In the genomic region with DNA sequence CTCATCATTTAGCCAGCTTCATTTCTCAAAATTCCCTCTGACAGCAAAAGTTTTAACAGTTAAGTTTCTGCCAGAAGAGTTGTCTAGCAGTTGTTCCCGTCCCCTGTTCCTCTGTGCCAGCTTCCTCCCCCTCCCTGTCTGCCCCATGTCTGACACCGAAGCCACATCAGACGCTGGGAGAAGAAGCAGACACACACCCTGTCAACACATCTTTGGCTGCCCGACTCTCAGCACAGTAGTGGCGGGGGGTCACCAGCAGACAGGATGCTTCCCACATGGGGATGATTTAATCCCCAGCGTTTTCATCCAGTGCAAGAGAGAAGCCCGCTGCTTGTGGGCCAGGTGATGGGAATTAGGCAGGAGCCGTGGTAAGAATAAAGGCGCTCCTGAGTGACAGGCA, we compare ENCODE assay signal across 8 cellular contexts.
DNase-seq lines count a peak whose midpoint lies in the region; ATAC-seq, FAIRE-seq and TF ChIP-seq lines count a peak whose summit lies in the region.
"Had no signal": no experiment of that assay in that cellular context is flagged by ENCODE, and none has a peak within 500 bp of the region (broad histone marks: within the 10 kb centered on the region; RNA-seq: fewer than 3 reads in every experiment).

No MANE protein-coding gene starts in this region.

- peak overlapping the region; percentile 68 for H3K4me2 ChIP-seq in astrocyte (ENCODE audit: low read length)

- ATAC-seq in WTC11 (peak; percentile 47; the same call in 1 of the 2 replicates), HG03342 (IDR thresholded peaks at IDR 0.05; ENCODE audit: unreplicated experiment) (no peak)

- H3K79me2 ChIP-seq in astrocyte (ENCODE audit: insufficient read depth, low read length): no peaks in the 10 kb centered on the region

- H3K9me3 Mint-ChIP-seq in WTC11 (peaks cover 33% of the 10 kb centered on the region), astrocyte (ENCODE audit: unreplicated experiment) (peaks cover 16% of the 10 kb centered on the region), mesothelial cell of epicardium (peaks cover 20% of the 10 kb centered on the region)

- CTCF ChIA-PET in WTC11 (lab: Charles Lee): no interaction called here

- H3K4me1 ChIP-seq in astrocyte (ENCODE audit: insufficient read depth, low read length): peaks cover 7% of the 10 kb centered on the region
- H3K4me1 ChIP-seq in stomach smooth muscle (ENCODE audit: control insufficient read depth, insufficient read depth, low read length): peaks cover 6% of the 10 kb centered on the region

- H3K4me1 Mint-ChIP-seq in WTC11 (peaks cover 21% of the 10 kb centered on the region), astrocyte (ENCODE audit: low read depth, unreplicated experiment) (peaks cover 24% of the 10 kb centered on the region), mesothelial cell of epicardium (peaks cover 22% of the 10 kb centered on the region)

- FAIRE-seq in astrocyte (lab: Jason Lieb, UNC): no peak

- H3K9ac ChIP-seq in astrocyte (ENCODE audit: low read length) (peak overlapping the region; percentile 2), stomach smooth muscle (ENCODE audit: low read length in 2 of 2) (no peak overlapping the region)

- H3K27ac ChIP-seq in astrocyte (ENCODE audit: low read depth, low read length) (no peak overlapping the region), stomach smooth muscle (ENCODE audit: low read length) (peak overlapping the region; percentile 25)

- H3K36me3 Mint-ChIP-seq in WTC11 (peaks cover 23% of the 10 kb centered on the region), astrocyte (ENCODE audit: low read depth, unreplicated experiment) (peaks cover 6% of the 10 kb centered on the region), mesothelial cell of epicardium (peaks cover 5% of the 10 kb centered on the region)

- peak overlapping the region; percentile 62 for H2AFZ ChIP-seq in astrocyte (ENCODE audit: low read depth, low read length)

- no peak for TF ChIP-seq CTCF in WTC11 (IDR thresholded peaks at IDR 0.05)
- no peak for TF ChIP-seq CTCF in astrocyte (IDR thresholded peaks at IDR 0.05; ENCODE audit: insufficient read depth, low read depth, low read length)
- TF ChIP-seq CTCF in mesothelial cell of epicardium (IDR thresholded peaks at IDR 0.05; ENCODE audit: unreplicated experiment): no peak
- TF ChIP-seq CTCF in GM20000 (IDR thresholded peaks at IDR 0.05; ENCODE audit: extremely low read depth, missing control alignments): no peak

- no peak overlapping the region for H3K4me3 ChIP-seq in astrocyte (ENCODE audit: insufficient read depth, low read depth, low read length)
- no peak overlapping the region for H3K4me3 ChIP-seq in stomach smooth muscle (ENCODE audit: low read length in 2 of 2)

- POLR2A ChIA-PET in WTC11 (lab: Charles Lee): no interaction called here

- H3K27ac Mint-ChIP-seq in WTC11 (no peak overlapping the region), astrocyte (ENCODE audit: unreplicated experiment) (peak overlapping the region; percentile 97), mesothelial cell of epicardium (peak overlapping the region; percentile 22)

- DNase-seq in WTC11 (ENCODE audit: low spot score): peak; percentile 14
- DNase-seq in astrocyte (ENCODE audit: low read depth): peak; percentile 29
- no peak for DNase-seq in mesothelial cell of epicardium (ENCODE audit: low spot score in 2 of 2, unreplicated experiment in 2 of 2)
- DNase-seq in GM20000 (ENCODE audit: low spot score): no peak
- no peak for DNase-seq in hippocampal formation (lab: John Stamatoyannopoulos, UW)
- DNase-seq: NCI-H146 had no signal

- H3K36me3 ChIP-seq in astrocyte (ENCODE audit: insufficient read depth, low read length): no peaks in the 10 kb centered on the region
- H3K36me3 ChIP-seq in stomach smooth muscle (ENCODE audit: control insufficient read depth in 2 of 2, insufficient read depth in 2 of 2, low read length in 2 of 2): no peaks in the 10 kb centered on the region

- H3K4me3 Mint-ChIP-seq in WTC11 (0 out of 2 replicates have a peak overlapping the region, but pooled peaks have one; percentile 21), astrocyte (ENCODE audit: unreplicated experiment) (peak overlapping the region; percentile 47), mesothelial cell of epicardium (no peak overlapping the region)

- H3K9me3 ChIP-seq in astrocyte (ENCODE audit: insufficient read depth, low read depth, low read length) (peaks cover 9% of the 10 kb centered on the region), stomach smooth muscle (ENCODE audit: control insufficient read depth in 2 of 2, low read length in 2 of 2) (peaks cover 13 to 15% of the 10 kb centered on the region in 2 donors)

- H3K27me3 ChIP-seq in astrocyte (ENCODE audit: insufficient read depth, low read length) (no peaks in the 10 kb centered on the region), stomach smooth muscle (ENCODE audit: control insufficient read depth in 1 of 2, insufficient read depth in 2 of 2, low read length in 2 of 2) (peaks cover 0 to 4% of the 10 kb centered on the region in 2 donors)

- H3K27me3 Mint-ChIP-seq in WTC11 (ENCODE audit: low read depth) (peaks cover 2% of the 10 kb centered on the region; the same call in 1 of the 2 replicates), astrocyte (ENCODE audit: low read depth, unreplicated experiment) (no peaks in the 10 kb centered on the region), mesothelial cell of epicardium (ENCODE audit: low read depth) (peaks cover 24% of the 10 kb centered on the region)

- H4K20me1 ChIP-seq in astrocyte (ENCODE audit: insufficient read depth, low read length): no peaks in the 10 kb centered on the region

TF ChIP-seq in WTC11, 78 proteins besides CTCF, POLR2A, EP300 and RAD21:
- no peak for TF ChIP-seq ETV6 (CRISPR knock-in tag; IDR thresholded peaks at IDR 0.05)
- no peak for TF ChIP-seq KAT7 (CRISPR knock-in tag; IDR thresholded peaks at IDR 0.05; ENCODE audit: borderline replicate concordance)
- no peak for TF ChIP-seq GABPB1 (CRISPR knock-in tag; IDR thresholded peaks at IDR 0.05)
- TF ChIP-seq ZNF281 (CRISPR knock-in tag; IDR thresholded peaks at IDR 0.05): no peak

Comparison
In these comparisons a context has a peak if more than half of its experiments do, and no peak if none do; other contexts are left out.
1. DNase-seq: peak in WTC11 (single experiment) and astrocyte (single experiment); none in mesothelial cell of epicardium (0 of 2), GM20000 (single experiment) and hippocampal formation (0 of 2).